Comparison of ENCODE assay signal across 18 cellular contexts in genomic region chr10:79928028-79928583, GRCh38. TPM values are rescaled to one million over a fixed set of nuclear protein-coding genes. Genes with fewer than 3 reads are reported as not detected.
DNase-seq lines count a peak whose midpoint lies in the region; ATAC-seq and TF ChIP-seq lines count a peak whose summit lies in the region.
"Had no signal": no experiment of that assay in that cellular context is flagged by ENCODE, and none has a peak within 500 bp of the region (broad histone marks: within the 10 kb centered on the region; RNA-seq: fewer than 3 reads in every experiment).

No MANE protein-coding gene starts in this region.

- intact Hi-C loops in dorsolateral prefrontal cortex (cut with DNase I), result loop anchor here (5.0 to 10.0 kb wide), 2 partner anchors 363 to 556 kb away; partner anchors contain the start of gene SFTPA2 (in 1 of the 2)

- H3K27ac ChIP-seq in dorsolateral prefrontal cortex (peak overlapping the region in 41 of 59 donors; percentile 0 to 87 (median 71)), liver (ENCODE audit: low read depth in 1 of 2, low read length in 2 of 2) (peak overlapping the region; percentile 78 to 84), upper lobe of left lung (peak overlapping the region in 3 of 4 donors; percentile 43 to 74 (median 48))
- H3K27ac ChIP-seq: BLaER1 treated with 17β-estradiol and CSF1 and Interleukin-3, amounts not matched to agents 10 nM and 100 nM had no signal

- peaks cover 12 to 54% (median 45%) of the 10 kb centered on the region in 4 donors for H3K4me1 ChIP-seq in liver (ENCODE audit: control insufficient read depth in 4 of 4, insufficient read depth in 4 of 4, low read length in 3 of 4)
- H3K4me1 ChIP-seq in upper lobe of left lung, result peaks cover 0 to 25% (median 7%) of the 10 kb centered on the region in 4 donors
- H3K4me1 ChIP-seq: BLaER1 treated with 17β-estradiol and CSF1 and Interleukin-3, amounts not matched to agents 10 nM and 100 nM had no signal

- H3K27me3 ChIP-seq in dorsolateral prefrontal cortex, result peaks cover 0 to 13% (median 0%) of the 10 kb centered on the region in 45 donors
- no peaks in the 10 kb centered on the region for H3K27me3 ChIP-seq in liver (ENCODE audit: control insufficient read depth in 4 of 4, insufficient read depth in 4 of 4, low read length in 3 of 4)
- H3K27me3 ChIP-seq in upper lobe of left lung, result no peaks in the 10 kb centered on the region

- H3K4me3 ChIP-seq in dorsolateral prefrontal cortex (no peak overlapping the region), liver (ENCODE audit: low read depth in 1 of 3, low read length in 3 of 3) (no peak overlapping the region), upper lobe of left lung (no peak overlapping the region)
- H3K4me3 ChIP-seq: BLaER1 treated with 17β-estradiol and CSF1 and Interleukin-3, amounts not matched to agents 10 nM and 100 nM had no signal

- ATAC-seq in upper lobe of left lung (ENCODE audit: low FRiP score in 2 of 2), result no peak
- ATAC-seq: PC-3 had no signal

- no peak for TF ChIP-seq EP300 in upper lobe of left lung (IDR thresholded peaks at IDR 0.05)

- H3K36me3 ChIP-seq in liver (ENCODE audit: control insufficient read depth in 4 of 4, insufficient read depth in 3 of 4, low read depth in 1 of 4, low read length in 3 of 4), result peaks cover 0 to 3% (median 0%) of the 10 kb centered on the region in 4 donors
- H3K36me3 ChIP-seq in upper lobe of left lung, result peaks cover 0 to 9% (median 4%) of the 10 kb centered on the region in 4 donors
- H3K36me3 ChIP-seq: BLaER1 treated with 17β-estradiol and CSF1 and Interleukin-3, amounts not matched to agents 10 nM and 100 nM had no signal

- no peak for TF ChIP-seq CTCF in dorsolateral prefrontal cortex (IDR thresholded peaks at IDR 0.05 in 54 of 56, conservative IDR thresholded peaks at IDR 0.05 in 2 of 56; ENCODE audit: low read depth in 1 of 56, partially characterized antibody in 56 of 56)
- TF ChIP-seq CTCF in liver (IDR thresholded peaks at IDR 0.05; ENCODE audit: low read depth, low read length, missing input control), result no peak
- no peak for TF ChIP-seq CTCF in upper lobe of left lung (IDR thresholded peaks at IDR 0.05)

- H3K9me3 ChIP-seq in liver (ENCODE audit: control insufficient read depth in 4 of 4, low read length in 3 of 4) (no peaks in the 10 kb centered on the region), upper lobe of left lung (no peaks in the 10 kb centered on the region)

- H3K9ac ChIP-seq in liver (ENCODE audit: low read depth in 1 of 2, low read length in 2 of 2), result no peak overlapping the region
- H3K9ac ChIP-seq: BLaER1 treated with 17β-estradiol and CSF1 and Interleukin-3, amounts not matched to agents 10 nM and 100 nM had no signal

- TF ChIP-seq POLR2A in upper lobe of left lung (IDR thresholded peaks at IDR 0.05), result no peak

- no peak for TF ChIP-seq RAD21 in liver (IDR thresholded peaks at IDR 0.05)

- 81% methylated on average over 7 of the region's 7 CpGs for WGBS in liver
- 78 to 92% methylated on average over 6 to 7 of the region's 7 CpGs for WGBS in upper lobe of left lung, 2 donors

- DNase-seq in activated CD8-positive, alpha-beta memory T cell treated with anti-CD3 and anti-CD28 coated beads, Interleukin-2, amount 50 U/mL, for 48 hours, result peak; percentile 43
- DNase-seq in activated CD8-positive, alpha-beta memory T cell treated with anti-CD3 and anti-CD28 coated beads, Interleukin-2, amount 50 U/mL, for 4 hours, result no peak
- DNase-seq in dorsolateral prefrontal cortex (no peak), upper lobe of left lung (no peak), foreskin melanocyte (no peak), SHP77 treated with DMSO at 0.1 percent for 48 hours (lab: John Stamatoyannopoulos, UW) (no peak), NCI-H1930 (lab: John Stamatoyannopoulos, UW) (no peak)
- DNase-seq: CD8-positive, alpha-beta memory T cell; DMS79; KG1; NCI-H1436; NCI-H2081; NCI-H748 treated with DMSO at 0.1 percent for 48 hours; PC-3 had no signal

TF ChIP-seq in liver, 16 proteins besides CTCF, POLR2A, EP300 and RAD21:
- TF ChIP-seq GABPA (IDR thresholded peaks at IDR 0.05 in 1 of 2, conservative IDR thresholded peaks at IDR 0.05 in 1 of 2) (no peak), ZBTB33 (IDR thresholded peaks at IDR 0.05) (no peak), TAF1 (conservative IDR thresholded peaks at IDR 0.05) (no peak)

RNA-seq across cellular contexts. Expression of gene SFTPD, which starts 20.8 kb away (rescaled TPM):
- total RNA-seq in dorsolateral prefrontal cortex (1 to 10 TPM in 105 of 120 experiments, under 1 TPM in 15; 0.40 to 5.5 (median 2.3) TPM), liver (under 1 TPM in 1 of 2 donors, not detected in 1; 0.17 TPM), upper lobe of left lung (100 to 1,000 TPM; 339 to 906 (median 589) TPM)
- under 1 TPM; 0.47 to 0.60 TPM for polyA plus RNA-seq in liver
- total RNA-seq: CD8-positive, alpha-beta memory T cell; M059J; NCI-H460; PC-3 had no signal
- polyA plus RNA-seq: CD8-positive, alpha-beta memory T cell had no signal

Comparison
In these comparisons a context has a peak if more than half of its experiments do, and no peak if none do; other contexts are left out.
1. RNA of gene SFTPD, which starts 20.8 kb away (total RNA-seq): 339 to 906 TPM in upper lobe of left lung; 0.40 to 5.5 TPM in dorsolateral prefrontal cortex and 0.17 TPM in liver; every median in the first group is over 10 times any median in the second.
2. Peak in every context shown above with its lines, with median percentiles within 50 percentile points of each other: H3K27ac ChIP-seq.